In the genomic region with DNA sequence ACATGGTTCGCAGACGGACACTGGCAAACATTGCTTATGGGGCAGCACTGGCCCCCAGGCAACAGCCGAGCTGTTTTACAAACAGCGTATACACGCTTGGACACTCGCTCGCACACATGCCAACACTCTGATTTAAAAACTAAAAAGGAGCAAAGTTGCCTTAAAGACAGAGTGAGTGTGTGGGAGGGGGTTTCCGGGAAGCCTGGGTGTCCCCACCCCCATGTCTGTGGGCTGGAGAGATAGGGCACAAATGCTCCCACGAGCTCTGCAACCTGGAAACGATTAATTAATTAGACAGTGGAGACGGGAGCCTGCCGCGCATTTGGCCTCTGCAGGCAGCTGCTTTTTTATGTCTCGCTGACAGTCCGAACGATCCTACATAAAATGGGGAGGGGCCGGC, we compare ENCODE assay signal across 19 cellular contexts.
A peak's percentile ranks its signal among the peaks of the same experiment; 100 is the strongest.
DNase-seq lines count a peak whose midpoint lies in the region; ATAC-seq and TF ChIP-seq lines count a peak whose summit lies in the region.
"Had no signal": no experiment of that assay in that cellular context is flagged by ENCODE, and none has a peak within 500 bp of the region (broad histone marks: within the 10 kb centered on the region; RNA-seq: fewer than 3 reads in every experiment).

No MANE protein-coding gene starts in this region.

- ATAC-seq in left ventricle myocardium superior: peak; percentile 25
- no peak for ATAC-seq in HG03108 (IDR thresholded peaks at IDR 0.05; ENCODE audit: unreplicated experiment)
- ATAC-seq in GM21737 (IDR thresholded peaks at IDR 0.05; ENCODE audit: unreplicated experiment): no peak

- H4K20me1 ChIP-seq in fibroblast of lung (ENCODE audit: control insufficient read depth, extremely low read depth, insufficient read depth, low read length): no peaks in the 10 kb centered on the region

- H3K4me3 ChIP-seq in right atrium auricular region (no peak overlapping the region), fibroblast of lung (replicated peaks in 1 of 4; ENCODE audit: control extremely low read depth in 1 of 4, insufficient read depth in 1 of 4, low read depth in 3 of 4, low read length in 4 of 4) (no peak overlapping the region)
- H3K4me3 ChIP-seq: esophagus muscularis mucosa, lower lobe of right lung had no signal

- H3K79me2 ChIP-seq in fibroblast of lung (ENCODE audit: control insufficient read depth, insufficient read depth, low read length): no peaks in the 10 kb centered on the region

- H3K36me3 ChIP-seq in right atrium auricular region: no peaks in the 10 kb centered on the region
- no peaks in the 10 kb centered on the region for H3K36me3 ChIP-seq in fibroblast of lung (ENCODE audit: control insufficient read depth, insufficient read depth, low read length)
- H3K36me3 ChIP-seq: esophagus muscularis mucosa, lower lobe of right lung had no signal

- peak overlapping the region; percentile 31 for H2AFZ ChIP-seq in fibroblast of lung (ENCODE audit: low read length)

- no peak overlapping the region for H3K9ac ChIP-seq in fibroblast of lung (ENCODE audit: insufficient read depth, low read length)

- peak overlapping the region; percentile 35 for H3K4me2 ChIP-seq in fibroblast of lung (ENCODE audit: extremely low read depth, insufficient read depth, low read length)

- no peaks in the 10 kb centered on the region for H3K4me1 ChIP-seq in right atrium auricular region
- H3K4me1 ChIP-seq in fibroblast of lung (ENCODE audit: control insufficient read depth, extremely low read depth, insufficient read depth, low read length): no peaks in the 10 kb centered on the region
- H3K4me1 ChIP-seq: esophagus muscularis mucosa, lower lobe of right lung had no signal

- intact Hi-C loops in left ventricle myocardium superior (cut with micrococcal nuclease) (no loop called here), posterior vena cava (cut with DNase I) (no loop called here)

- TF ChIP-seq CTCF in right atrium auricular region (IDR thresholded peaks at IDR 0.05) (no peak), fibroblast of lung (conservative IDR thresholded peaks at IDR 0.05 in 1 of 2, IDR thresholded peaks at IDR 0.05 in 1 of 2; ENCODE audit: low read depth in 1 of 2, low read length in 2 of 2) (no peak)

- H3K27ac ChIP-seq in right atrium auricular region (peak overlapping the region in 1 of 2 donors; percentile 23), fibroblast of lung (ENCODE audit: insufficient read depth, low read length) (no peak overlapping the region)
- H3K27ac ChIP-seq: esophagus muscularis mucosa, lower lobe of right lung had no signal

- H3K9me3 ChIP-seq in right atrium auricular region (no peaks in the 10 kb centered on the region), fibroblast of lung (ENCODE audit: control insufficient read depth, insufficient read depth, low read depth, low read length) (peaks cover 2% of the 10 kb centered on the region)
- H3K9me3 ChIP-seq: esophagus muscularis mucosa, lower lobe of right lung had no signal

- H3K27me3 ChIP-seq in right atrium auricular region: no peaks in the 10 kb centered on the region
- H3K27me3 ChIP-seq in fibroblast of lung (ENCODE audit: control insufficient read depth, insufficient read depth, low read length): no peaks in the 10 kb centered on the region
- H3K27me3 ChIP-seq: esophagus muscularis mucosa had no signal

- DNase-seq in left ventricle myocardium superior (no peak), right atrium auricular region (ENCODE audit: low spot score) (no peak), fibroblast of lung (ENCODE audit: low read depth in 2 of 2) (peak; percentile 33 to 41), posterior vena cava (ENCODE audit: low spot score) (peak; percentile 73), NCI-H526 (lab: John Stamatoyannopoulos, UW) (no peak), dermis blood vessel endothelial cell (no peak)
- DNase-seq: activated CD4-positive, alpha-beta memory T cell treated with anti-CD3 and anti-CD28 coated beads for 36 hours; activated naive CD4-positive, alpha-beta T cell; CD8-positive, alpha-beta memory T cell; DND-41; effector CD8-positive, alpha-beta T cell; lower lobe of right lung; NCI-H1105; NCI-H510A treated with DMSO at 0.1 percent for 48 hours; occipital lobe; stimulated activated CD4-positive, alpha-beta T cell treated with anti-CD3 and anti-CD28 coated beads, Interleukin-2, amount 100 ng/mL, for 48 hours had no signal

Comparison
In these comparisons a context has a peak if more than half of its experiments do, and no peak if none do; other contexts are left out.
1. DNase-seq: peak in fibroblast of lung (2 of 2) and posterior vena cava (single experiment); none in left ventricle myocardium superior (single experiment), right atrium auricular region (single experiment), NCI-H526 (0 of 2) and dermis blood vessel endothelial cell (single experiment).